ENCODE assay signal across 1 cellular context in genomic region chr5:180399391-180399790, GRCh38.
TF ChIP-seq lines count a peak whose summit lies in the region.

No MANE protein-coding gene starts in this region.

TF ChIP-seq in GM23338, 12 proteins besides CTCF, POLR2A, EP300 and RAD21 (continued from another document):
- TF ChIP-seq ETS1 (IDR thresholded peaks at IDR 0.05) (no peak), EZH2phosphoT487 (IDR thresholded peaks at IDR 0.05; ENCODE audit: unreplicated experiment) (no peak), REST (IDR thresholded peaks at IDR 0.05; ENCODE audit: unreplicated experiment) (no peak)
